1 cellular context compared by ENCODE assay signal in the genomic region with DNA sequence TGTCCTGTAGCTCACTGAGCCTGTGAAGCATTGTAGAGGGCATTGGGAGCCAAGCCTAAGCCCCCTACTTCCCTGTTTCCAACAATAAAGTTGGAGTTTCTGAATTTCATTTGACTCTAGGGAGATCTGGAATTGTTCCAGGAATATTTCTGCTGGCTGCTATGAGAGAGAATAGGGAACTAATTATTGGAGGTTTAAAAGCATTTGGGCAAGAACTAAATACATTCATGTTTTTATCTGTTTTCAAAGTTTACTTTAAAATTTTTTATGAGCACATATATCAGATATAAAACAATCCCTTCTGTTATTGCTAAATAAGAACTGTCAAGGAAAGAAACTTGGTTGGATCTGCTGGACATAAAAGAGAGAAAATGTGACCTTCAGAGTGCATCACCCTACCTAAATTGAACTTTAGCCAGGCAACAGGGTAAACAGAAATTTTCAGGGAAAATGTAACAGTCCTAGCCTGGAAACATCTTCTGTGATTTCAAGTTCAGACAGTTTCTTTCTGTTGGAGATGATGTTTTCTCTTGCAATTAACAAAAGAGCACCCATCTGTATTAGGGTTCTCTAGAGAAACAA.
A peak's percentile ranks its signal among the peaks of the same experiment; 100 is the strongest.
TF ChIP-seq lines count a peak whose summit lies in the region.

No MANE protein-coding gene starts in this region.

TF ChIP-seq in HepG2, 621 proteins besides CTCF, POLR2A, EP300 and RAD21 (continued from another document and continues in another):
- TF ChIP-seq MXD3 (CRISPR knock-in tag; IDR thresholded peaks at IDR 0.05) (no peak), MEF2D (CRISPR knock-in tag; IDR thresholded peaks at IDR 0.05) (no peak), SMARCE1 (IDR thresholded peaks at IDR 0.05; ENCODE audit: borderline replicate concordance) (no peak), CREM (IDR thresholded peaks at IDR 0.05) (peak; percentile 59), CREM (CRISPR knock-in tag; IDR thresholded peaks at IDR 0.05) (no peak), SP4 (CRISPR knock-in tag; IDR thresholded peaks at IDR 0.05) (no peak), GATAD2A (CRISPR knock-in tag; IDR thresholded peaks at IDR 0.05) (peak; percentile 84), TMF1 (CRISPR knock-in tag; IDR thresholded peaks at IDR 0.05; ENCODE audit: low read depth) (no peak), ZNF878 (CRISPR knock-in tag; IDR thresholded peaks at IDR 0.05) (peak; percentile 52; the same call in 1 of the 2 replicates), XRCC5 (optimal IDR thresholded peaks at IDR 0.05; ENCODE audit: low read length) (no peak), ZNF501 (CRISPR knock-in tag; IDR thresholded peaks at IDR 0.05) (no peak), ZNF713 (CRISPR knock-in tag; IDR thresholded peaks at IDR 0.05) (no peak), CC2D1A (CRISPR knock-in tag; IDR thresholded peaks at IDR 0.05) (no peak), KLF6 (CRISPR knock-in tag; IDR thresholded peaks at IDR 0.05) (no peak), NCOA5 (CRISPR knock-in tag; IDR thresholded peaks at IDR 0.05) (no peak), RBM22 (optimal IDR thresholded peaks at IDR 0.05; ENCODE audit: low read length) (no peak), TEAD3 (CRISPR knock-in tag; optimal IDR thresholded peaks at IDR 0.05; ENCODE audit: borderline replicate concordance) (no peak), CEBPB (IDR thresholded peaks at IDR 0.05; ENCODE audit: borderline replicate concordance, low read depth, low read length) (no peak), ELF3 (CRISPR knock-in tag; IDR thresholded peaks at IDR 0.05) (peak; percentile 59; the same call in 1 of the 2 replicates), ERF (CRISPR knock-in tag; IDR thresholded peaks at IDR 0.05) (no peak), TAF1 (CRISPR knock-in tag; IDR thresholded peaks at IDR 0.05) (no peak), ZNF558 (CRISPR knock-in tag; IDR thresholded peaks at IDR 0.05; ENCODE audit: borderline replicate concordance) (no peak), SP1 (IDR thresholded peaks at IDR 0.05) (no peak), SP1 (CRISPR knock-in tag; IDR thresholded peaks at IDR 0.05) (no peak), KLF11 (CRISPR knock-in tag; IDR thresholded peaks at IDR 0.05) (no peak), RXRB (CRISPR knock-in tag; IDR thresholded peaks at IDR 0.05; ENCODE audit: borderline replicate concordance) (peak; percentile 89), MAZ (IDR thresholded peaks at IDR 0.05; ENCODE audit: borderline replicate concordance, low read depth, low read length) (no peak), MAZ (CRISPR knock-in tag; IDR thresholded peaks at IDR 0.05; ENCODE audit: low read depth) (no peak), HES4 (CRISPR knock-in tag; IDR thresholded peaks at IDR 0.05; ENCODE audit: borderline replicate concordance) (no peak), NCOR1 (IDR thresholded peaks at IDR 0.05; ENCODE audit: borderline replicate concordance, low read length) (peak; percentile 19; the same call in 1 of the 2 replicates), ZFP91 (CRISPR knock-in tag; IDR thresholded peaks at IDR 0.05; ENCODE audit: borderline replicate concordance) (0 out of 2 replicates have a peak, but pooled peaks have one; percentile 0), FOSL1 (CRISPR knock-in tag; IDR thresholded peaks at IDR 0.05; ENCODE audit: borderline replicate concordance) (no peak), ZNF660 (CRISPR knock-in tag; IDR thresholded peaks at IDR 0.05; ENCODE audit: borderline replicate concordance, low read depth) (no peak), ZNF550 (CRISPR knock-in tag; IDR thresholded peaks at IDR 0.05; ENCODE audit: borderline replicate concordance) (no peak), ZNF276 (CRISPR knock-in tag; IDR thresholded peaks at IDR 0.05; ENCODE audit: low read depth) (no peak), ZNF761 (CRISPR knock-in tag; conservative IDR thresholded peaks at IDR 0.05) (no peak), SOX5 (CRISPR knock-in tag; IDR thresholded peaks at IDR 0.05; ENCODE audit: borderline replicate concordance) (peak; percentile 73; the same call in 1 of the 2 replicates), BRCA1 (CRISPR knock-in tag; IDR thresholded peaks at IDR 0.05) (no peak; the same call in 1 of the 2 replicates), ISX (CRISPR knock-in tag; conservative IDR thresholded peaks at IDR 0.05) (no peak)
- TF ChIP-seq, protein P1, sequence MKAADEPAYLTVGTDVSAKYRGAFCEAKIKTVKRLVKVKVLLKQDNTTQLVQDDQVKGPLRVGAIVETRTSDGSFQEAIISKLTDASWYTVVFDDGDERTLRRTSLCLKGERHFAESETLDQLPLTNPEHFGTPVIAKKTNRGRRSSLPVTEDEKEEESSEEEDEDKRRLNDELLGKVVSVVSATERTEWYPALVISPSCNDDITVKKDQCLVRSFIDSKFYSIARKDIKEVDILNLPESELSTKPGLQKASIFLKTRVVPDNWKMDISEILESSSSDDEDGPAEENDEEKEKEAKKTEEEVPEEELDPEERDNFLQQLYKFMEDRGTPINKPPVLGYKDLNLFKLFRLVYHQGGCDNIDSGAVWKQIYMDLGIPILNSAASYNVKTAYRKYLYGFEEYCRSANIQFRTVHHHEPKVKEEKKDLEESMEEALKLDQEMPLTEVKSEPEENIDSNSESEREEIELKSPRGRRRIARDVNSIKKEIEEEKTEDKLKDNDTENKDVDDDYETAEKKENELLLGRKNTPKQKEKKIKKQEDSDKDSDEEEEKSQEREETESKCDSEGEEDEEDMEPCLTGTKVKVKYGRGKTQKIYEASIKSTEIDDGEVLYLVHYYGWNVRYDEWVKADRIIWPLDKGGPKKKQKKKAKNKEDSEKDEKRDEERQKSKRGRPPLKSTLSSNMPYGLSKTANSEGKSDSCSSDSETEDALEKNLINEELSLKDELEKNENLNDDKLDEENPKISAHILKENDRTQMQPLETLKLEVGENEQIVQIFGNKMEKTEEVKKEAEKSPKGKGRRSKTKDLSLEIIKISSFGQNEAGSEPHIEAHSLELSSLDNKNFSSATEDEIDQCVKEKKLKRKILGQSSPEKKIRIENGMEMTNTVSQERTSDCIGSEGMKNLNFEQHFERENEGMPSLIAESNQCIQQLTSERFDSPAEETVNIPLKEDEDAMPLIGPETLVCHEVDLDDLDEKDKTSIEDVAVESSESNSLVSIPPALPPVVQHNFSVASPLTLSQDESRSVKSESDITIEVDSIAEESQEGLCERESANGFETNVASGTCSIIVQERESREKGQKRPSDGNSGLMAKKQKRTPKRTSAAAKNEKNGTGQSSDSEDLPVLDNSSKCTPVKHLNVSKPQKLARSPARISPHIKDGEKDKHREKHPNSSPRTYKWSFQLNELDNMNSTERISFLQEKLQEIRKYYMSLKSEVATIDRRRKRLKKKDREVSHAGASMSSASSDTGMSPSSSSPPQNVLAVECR (CRISPR knock-in tag; IDR thresholded peaks at IDR 0.05; ENCODE audit: borderline replicate concordance), result no peak
- TF ChIP-seq, protein P2, sequence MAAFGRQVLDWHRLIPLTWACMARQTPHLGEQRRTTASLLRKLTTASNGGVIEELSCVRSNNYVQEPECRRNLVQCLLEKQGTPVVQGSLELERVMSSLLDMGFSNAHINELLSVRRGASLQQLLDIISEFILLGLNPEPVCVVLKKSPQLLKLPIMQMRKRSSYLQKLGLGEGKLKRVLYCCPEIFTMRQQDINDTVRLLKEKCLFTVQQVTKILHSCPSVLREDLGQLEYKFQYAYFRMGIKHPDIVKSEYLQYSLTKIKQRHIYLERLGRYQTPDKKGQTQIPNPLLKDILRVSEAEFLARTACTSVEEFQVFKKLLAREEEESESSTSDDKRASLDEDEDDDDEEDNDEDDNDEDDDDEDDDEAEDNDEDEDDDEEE (CRISPR knock-in tag; IDR thresholded peaks at IDR 0.05), result no peak
- TF ChIP-seq, protein P3, sequence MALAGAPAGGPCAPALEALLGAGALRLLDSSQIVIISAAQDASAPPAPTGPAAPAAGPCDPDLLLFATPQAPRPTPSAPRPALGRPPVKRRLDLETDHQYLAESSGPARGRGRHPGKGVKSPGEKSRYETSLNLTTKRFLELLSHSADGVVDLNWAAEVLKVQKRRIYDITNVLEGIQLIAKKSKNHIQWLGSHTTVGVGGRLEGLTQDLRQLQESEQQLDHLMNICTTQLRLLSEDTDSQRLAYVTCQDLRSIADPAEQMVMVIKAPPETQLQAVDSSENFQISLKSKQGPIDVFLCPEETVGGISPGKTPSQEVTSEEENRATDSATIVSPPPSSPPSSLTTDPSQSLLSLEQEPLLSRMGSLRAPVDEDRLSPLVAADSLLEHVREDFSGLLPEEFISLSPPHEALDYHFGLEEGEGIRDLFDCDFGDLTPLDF (CRISPR knock-in tag; IDR thresholded peaks at IDR 0.05), result no peak
- TF ChIP-seq, protein P4, sequence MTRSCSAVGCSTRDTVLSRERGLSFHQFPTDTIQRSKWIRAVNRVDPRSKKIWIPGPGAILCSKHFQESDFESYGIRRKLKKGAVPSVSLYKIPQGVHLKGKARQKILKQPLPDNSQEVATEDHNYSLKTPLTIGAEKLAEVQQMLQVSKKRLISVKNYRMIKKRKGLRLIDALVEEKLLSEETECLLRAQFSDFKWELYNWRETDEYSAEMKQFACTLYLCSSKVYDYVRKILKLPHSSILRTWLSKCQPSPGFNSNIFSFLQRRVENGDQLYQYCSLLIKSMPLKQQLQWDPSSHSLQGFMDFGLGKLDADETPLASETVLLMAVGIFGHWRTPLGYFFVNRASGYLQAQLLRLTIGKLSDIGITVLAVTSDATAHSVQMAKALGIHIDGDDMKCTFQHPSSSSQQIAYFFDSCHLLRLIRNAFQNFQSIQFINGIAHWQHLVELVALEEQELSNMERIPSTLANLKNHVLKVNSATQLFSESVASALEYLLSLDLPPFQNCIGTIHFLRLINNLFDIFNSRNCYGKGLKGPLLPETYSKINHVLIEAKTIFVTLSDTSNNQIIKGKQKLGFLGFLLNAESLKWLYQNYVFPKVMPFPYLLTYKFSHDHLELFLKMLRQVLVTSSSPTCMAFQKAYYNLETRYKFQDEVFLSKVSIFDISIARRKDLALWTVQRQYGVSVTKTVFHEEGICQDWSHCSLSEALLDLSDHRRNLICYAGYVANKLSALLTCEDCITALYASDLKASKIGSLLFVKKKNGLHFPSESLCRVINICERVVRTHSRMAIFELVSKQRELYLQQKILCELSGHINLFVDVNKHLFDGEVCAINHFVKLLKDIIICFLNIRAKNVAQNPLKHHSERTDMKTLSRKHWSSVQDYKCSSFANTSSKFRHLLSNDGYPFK (CRISPR knock-in tag; IDR thresholded peaks at IDR 0.05; ENCODE audit: borderline replicate concordance), result no peak
- TF ChIP-seq, protein P5, sequence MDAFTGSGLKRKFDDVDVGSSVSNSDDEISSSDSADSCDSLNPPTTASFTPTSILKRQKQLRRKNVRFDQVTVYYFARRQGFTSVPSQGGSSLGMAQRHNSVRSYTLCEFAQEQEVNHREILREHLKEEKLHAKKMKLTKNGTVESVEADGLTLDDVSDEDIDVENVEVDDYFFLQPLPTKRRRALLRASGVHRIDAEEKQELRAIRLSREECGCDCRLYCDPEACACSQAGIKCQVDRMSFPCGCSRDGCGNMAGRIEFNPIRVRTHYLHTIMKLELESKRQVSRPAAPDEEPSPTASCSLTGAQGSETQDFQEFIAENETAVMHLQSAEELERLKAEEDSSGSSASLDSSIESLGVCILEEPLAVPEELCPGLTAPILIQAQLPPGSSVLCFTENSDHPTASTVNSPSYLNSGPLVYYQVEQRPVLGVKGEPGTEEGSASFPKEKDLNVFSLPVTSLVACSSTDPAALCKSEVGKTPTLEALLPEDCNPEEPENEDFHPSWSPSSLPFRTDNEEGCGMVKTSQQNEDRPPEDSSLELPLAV (CRISPR knock-in tag; conservative IDR thresholded peaks at IDR 0.05; ENCODE audit: low read depth), result no peak
- TF ChIP-seq, protein P6, sequence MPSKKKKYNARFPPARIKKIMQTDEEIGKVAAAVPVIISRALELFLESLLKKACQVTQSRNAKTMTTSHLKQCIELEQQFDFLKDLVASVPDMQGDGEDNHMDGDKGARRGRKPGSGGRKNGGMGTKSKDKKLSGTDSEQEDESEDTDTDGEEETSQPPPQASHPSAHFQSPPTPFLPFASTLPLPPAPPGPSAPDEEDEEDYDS (CRISPR knock-in tag; IDR thresholded peaks at IDR 0.05), result 0 out of 2 replicates have a peak, but pooled peaks have one; percentile 18
